In genomic region chr7:149126662-149127321, GRCh38 we compare ENCODE assay signal across 8 cellular contexts. TPM values are rescaled to one million over a fixed set of nuclear protein-coding genes. Genes with fewer than 3 reads are reported as not detected.
A peak's percentile ranks its signal among the peaks of the same experiment; 100 is the strongest.
DNase-seq lines count a peak whose midpoint lies in the region; ATAC-seq lines count a peak whose summit lies in the region.

No MANE protein-coding gene starts in this region.

- no peaks in the 10 kb centered on the region for H3K27me3 Mint-ChIP-seq in activated CD4-positive, alpha-beta T cell treated with anti-CD3 and anti-CD28 coated beads, Interleukin-2, amount 10 ng/mL, durations not matched to agents 24 days and 14 days
- no peaks in the 10 kb centered on the region for H3K27me3 Mint-ChIP-seq in memory B cell

- DNase-seq in NCI-H146 (lab: John Stamatoyannopoulos, UW) (peak; percentile 63), ecto neural progenitor cell (ENCODE audit: low spot score) (peak; percentile 75), memory B cell (ENCODE audit: low spot score in 2 of 2) (peak; percentile 22 to 60), GOT3 (lab: John Stamatoyannopoulos, UW) (no peak)
- DNase-seq in activated CD4-positive, alpha-beta T cell treated with anti-CD3 and anti-CD28 coated beads, Interleukin-2, amount 10 ng/mL, durations not matched to agents 24 days and 14 days = peak; percentile 92
- DNase-seq in stimulated activated CD8-positive, alpha-beta memory T cell treated with anti-CD3 and anti-CD28 coated beads, Interleukin-12 subunit alpha, Interleukin-12 subunit beta, amount 100 ng/mL, for 24 hours (ENCODE audit: extremely low read depth) = peak; percentile 24

- peak; percentile 44 for ATAC-seq in GM18502 (IDR thresholded peaks at IDR 0.05; ENCODE audit: poor library complexity, unreplicated experiment)
- peak; percentile 39 for ATAC-seq in HG02623 (IDR thresholded peaks at IDR 0.05; ENCODE audit: unreplicated experiment)
- peak; percentile 15 for ATAC-seq in memory B cell (ENCODE audit: low read depth)

- intact Hi-C loops in activated CD4-positive, alpha-beta T cell treated with anti-CD3 and anti-CD28 coated beads, Interleukin-2, amount 10 ng/mL, durations not matched to agents 24 days and 14 days (cut with micrococcal nuclease) = loop anchor here (1.0 to 10.0 kb wide), 8 partner anchors 21 to 371 kb away; partner anchors contain the start of genes PDIA4, ZNF282, ZNF398 and ZNF746

- H3K9me3 Mint-ChIP-seq in activated CD4-positive, alpha-beta T cell treated with anti-CD3 and anti-CD28 coated beads, Interleukin-2, amount 10 ng/mL, durations not matched to agents 24 days and 14 days = peaks cover 5% of the 10 kb centered on the region
- H3K9me3 Mint-ChIP-seq in memory B cell = peaks cover 5% of the 10 kb centered on the region

- H3K4me1 Mint-ChIP-seq in activated CD4-positive, alpha-beta T cell treated with anti-CD3 and anti-CD28 coated beads, Interleukin-2, amount 10 ng/mL, durations not matched to agents 24 days and 14 days = peaks cover 18% of the 10 kb centered on the region
- peaks cover 15% of the 10 kb centered on the region for H3K4me1 Mint-ChIP-seq in memory B cell

- peaks cover 43% of the 10 kb centered on the region for H3K36me3 Mint-ChIP-seq in activated CD4-positive, alpha-beta T cell treated with anti-CD3 and anti-CD28 coated beads, Interleukin-2, amount 10 ng/mL, durations not matched to agents 24 days and 14 days (ENCODE audit: low read depth)
- H3K36me3 Mint-ChIP-seq in memory B cell = peaks cover 17% of the 10 kb centered on the region

- peak overlapping the region; percentile 98 for H3K27ac Mint-ChIP-seq in activated CD4-positive, alpha-beta T cell treated with anti-CD3 and anti-CD28 coated beads, Interleukin-2, amount 10 ng/mL, durations not matched to agents 24 days and 14 days
- peak overlapping the region; percentile 91 for H3K27ac Mint-ChIP-seq in memory B cell

- H3K4me3 Mint-ChIP-seq in activated CD4-positive, alpha-beta T cell treated with anti-CD3 and anti-CD28 coated beads, Interleukin-2, amount 10 ng/mL, durations not matched to agents 24 days and 14 days = peak overlapping the region; percentile 90
- H3K4me3 Mint-ChIP-seq in memory B cell = peak overlapping the region; percentile 97

RNA-seq across cellular contexts. Expression of gene ZNF425, which starts 0.7 kb away (rescaled TPM):
- 0.44 and 0.92 TPM in 2 replicates for total RNA-seq in activated CD4-positive, alpha-beta T cell treated with anti-CD3 and anti-CD28 coated beads, Interleukin-2, amount 10 ng/mL, durations not matched to agents 24 days and 14 days

RNA-seq across cellular contexts. Expression of gene ZNF398, which starts 20.5 kb away (rescaled TPM):
- 11.7 and 14.2 TPM in 2 replicates for total RNA-seq in activated CD4-positive, alpha-beta T cell treated with anti-CD3 and anti-CD28 coated beads, Interleukin-2, amount 10 ng/mL, durations not matched to agents 24 days and 14 days

RNA-seq across cellular contexts. Expression of gene ZNF786, which starts 36.3 kb away (rescaled TPM):
- total RNA-seq in activated CD4-positive, alpha-beta T cell treated with anti-CD3 and anti-CD28 coated beads, Interleukin-2, amount 10 ng/mL, durations not matched to agents 24 days and 14 days = 10.2 and 10.3 TPM in 2 replicates
